ENCODE assay signal across 19 cellular contexts in genomic region chr6:90131091-90131490, GRCh38.
DNase-seq lines count a peak whose midpoint lies in the region; ATAC-seq and TF ChIP-seq lines count a peak whose summit lies in the region.
"Had no signal": no experiment of that assay in that cellular context is flagged by ENCODE, and none has a peak within 500 bp of the region (broad histone marks: within the 10 kb centered on the region; RNA-seq: fewer than 3 reads in every experiment).

No MANE protein-coding gene starts in this region.

- H3K9me3 Mint-ChIP-seq in activated naive CD8-positive, alpha-beta T cell (ENCODE audit: low read depth) = no peaks in the 10 kb centered on the region
- H3K9me3 Mint-ChIP-seq in naive B cell = peaks cover 0 to 3% (median 0%) of the 10 kb centered on the region in 7 donors

- H3K4me3 Mint-ChIP-seq in activated naive CD8-positive, alpha-beta T cell = peak overlapping the region; percentile 5
- peak overlapping the region in 1 of 8 donors; percentile 28 for H3K4me3 Mint-ChIP-seq in naive B cell
- H3K4me3 Mint-ChIP-seq: activated naive CD4-positive, alpha-beta T cell treated with anti-CD3 and anti-CD28 coated beads for 36 hours; CD4-positive, CD25-positive, alpha-beta regulatory T cell had no signal

- WGBS in suprapubic skin = 50% methylated on average over 1 of the region's 1 CpG

- no peak overlapping the region for H3K4me3 ChIP-seq in suprapubic skin
- H3K4me3 ChIP-seq: lower lobe of right lung, thoracic aorta had no signal

- TF ChIP-seq EP300 in suprapubic skin (IDR thresholded peaks at IDR 0.05) = no peak

- H3K4me1 Mint-ChIP-seq in activated naive CD8-positive, alpha-beta T cell (ENCODE audit: low read depth) = peaks cover 79% of the 10 kb centered on the region
- peaks cover 52 to 81% (median 75%) of the 10 kb centered on the region in 3 donors for H3K4me1 Mint-ChIP-seq in naive B cell

- no peak for TF ChIP-seq POLR2A in suprapubic skin (IDR thresholded peaks at IDR 0.05)

- H3K36me3 Mint-ChIP-seq in activated naive CD8-positive, alpha-beta T cell = peaks cover 34% of the 10 kb centered on the region
- H3K36me3 Mint-ChIP-seq in naive B cell = peaks cover 40 to 41% of the 10 kb centered on the region in 2 donors

- no peaks in the 10 kb centered on the region for H3K27me3 Mint-ChIP-seq in activated naive CD8-positive, alpha-beta T cell
- no peaks in the 10 kb centered on the region for H3K27me3 Mint-ChIP-seq in naive B cell

- H3K27ac Mint-ChIP-seq in activated naive CD8-positive, alpha-beta T cell = peak overlapping the region; percentile 94
- H3K27ac Mint-ChIP-seq in naive B cell = peak overlapping the region in 5 of 6 donors; percentile 16 to 87 (median 59)
- H3K27ac Mint-ChIP-seq: activated naive CD4-positive, alpha-beta T cell treated with anti-CD3 and anti-CD28 coated beads for 36 hours had no signal

- TF ChIP-seq CTCF in suprapubic skin (IDR thresholded peaks at IDR 0.05) = no peak

- DNase-seq in NAMALWA (ENCODE audit: low spot score) = peak; percentile 21
- DNase-seq in naive B cell = no peak
- no peak for DNase-seq in suprapubic skin (ENCODE audit: low spot score in 2 of 2)
- DNase-seq in NCI-H510A treated with DMSO at 0.1 percent for 48 hours (lab: John Stamatoyannopoulos, UW) = no peak
- DNase-seq: activated CD4-positive, CD25-positive, alpha-beta regulatory T cell; activated naive CD4-positive, alpha-beta T cell treated with anti-CD3 and anti-CD28 coated beads for 36 hours; activated T-cell treated with anti-CD3 and anti-CD28 coated beads, Interleukin-2, amount 50 U/mL, for 48 hours; CD4-positive, CD25-positive, alpha-beta regulatory T cell; kidney glomerular epithelial cell; lower lobe of right lung; NCI-H1092; NCI-H187 treated with DMSO at 0.1 percent for 48 hours; NCI-H748 treated with DMSO at 0.1 percent for 48 hours; T-helper 9 cell had no signal

- no peak for ATAC-seq in naive B cell (ENCODE audit: low read depth in 2 of 2)
- no peak for ATAC-seq in HG03342 (IDR thresholded peaks at IDR 0.05; ENCODE audit: unreplicated experiment)
- no peak for ATAC-seq in GM19035 (IDR thresholded peaks at IDR 0.05; ENCODE audit: unreplicated experiment)
- ATAC-seq: HepG2 had no signal

- H3K36me3 ChIP-seq in suprapubic skin = no peaks in the 10 kb centered on the region
- H3K36me3 ChIP-seq: lower lobe of right lung, thoracic aorta had no signal

- no peaks in the 10 kb centered on the region for H3K27me3 ChIP-seq in suprapubic skin

- H3K9me3 ChIP-seq in suprapubic skin = no peaks in the 10 kb centered on the region
- H3K9me3 ChIP-seq: lower lobe of right lung, thoracic aorta had no signal

- H3K27ac ChIP-seq in suprapubic skin = peak overlapping the region; percentile 12
- H3K27ac ChIP-seq: lower lobe of right lung had no signal

- peaks cover 12% of the 10 kb centered on the region for H3K4me1 ChIP-seq in suprapubic skin
